Comparison of ENCODE assay signal across 8 cellular contexts in genomic region chr11:73759520-73760065, GRCh38. TPM values are rescaled to one million over a fixed set of nuclear protein-coding genes. Genes with fewer than 3 reads are reported as not detected.
DNase-seq lines count a peak whose midpoint lies in the region; ATAC-seq, FAIRE-seq and TF ChIP-seq lines count a peak whose summit lies in the region.

No MANE protein-coding gene starts in this region.

- H3K9me3 ChIP-seq in BE2C (no peaks in the 10 kb centered on the region), HUES6 (ENCODE audit: control insufficient read depth, insufficient read depth, low read depth, low read length) (no peaks in the 10 kb centered on the region), kidney (ENCODE audit: control insufficient read depth in 1 of 2, low read length in 2 of 2) (no peaks in the 10 kb centered on the region)

- H3K27ac ChIP-seq in HUES6 (ENCODE audit: low read depth, low read length), result peak overlapping the region; percentile 85; the same call in 1 of the 2 replicates
- H3K27ac ChIP-seq in kidney (ENCODE audit: low read depth in 2 of 2, low read length in 2 of 2), result peak overlapping the region; percentile 93 to 95

- ATAC-seq in HG03521 (IDR thresholded peaks at IDR 0.05; ENCODE audit: unreplicated experiment) (no peak), GM21360 (IDR thresholded peaks at IDR 0.05; ENCODE audit: unreplicated experiment) (no peak)

- H3K9ac ChIP-seq in HUES6 (ENCODE audit: low read length) (peak overlapping the region; percentile 93), kidney (ENCODE audit: low read length in 2 of 2) (peak overlapping the region; percentile 90 to 94)

- intact Hi-C loops in kidney (cut with DNase I), result no loop called here

- H3K4me1 ChIP-seq in BE2C (no peaks in the 10 kb centered on the region), HUES6 (ENCODE audit: control insufficient read depth, insufficient read depth, low read length) (peaks cover 12% of the 10 kb centered on the region; the same call in 1 of the 2 replicates), kidney (ENCODE audit: control insufficient read depth in 1 of 2, insufficient read depth in 1 of 2, low read depth in 1 of 2, low read length in 2 of 2) (peaks cover 7 to 14% of the 10 kb centered on the region in 2 donors)

- no peaks in the 10 kb centered on the region for H3K27me3 ChIP-seq in BE2C
- H3K27me3 ChIP-seq in HUES6 (ENCODE audit: control insufficient read depth, insufficient read depth, low read length), result no peaks in the 10 kb centered on the region

- DNase-seq in BE2C, result no peak
- DNase-seq in amniotic epithelial cell (ENCODE audit: low read depth), result peak; percentile 21
- DNase-seq in kidney, result no peak
- DNase-seq in stromal cell of bone marrow (ENCODE audit: low read depth), result peak; percentile 32
- DNase-seq in NCI-H774 (lab: John Stamatoyannopoulos, UW), result no peak

- TF ChIP-seq CTCF in BE2C (IDR thresholded peaks at IDR 0.05; ENCODE audit: low read depth, low read length), result peak; percentile 24
- TF ChIP-seq CTCF in kidney (IDR thresholded peaks at IDR 0.05; ENCODE audit: borderline replicate concordance, extremely low read depth, insufficient read depth), result no peak

- no peak for FAIRE-seq in kidney (lab: Jason Lieb, UNC)

- H3K36me3 ChIP-seq in BE2C (peaks cover 2% of the 10 kb centered on the region; the same call in 1 of the 2 replicates), HUES6 (ENCODE audit: control insufficient read depth, insufficient read depth, low read length) (no peaks in the 10 kb centered on the region), kidney (ENCODE audit: control insufficient read depth in 1 of 2, insufficient read depth in 2 of 2, low read length in 2 of 2) (no peaks in the 10 kb centered on the region)

- H3K4me3 ChIP-seq in BE2C (ENCODE audit: low read depth, low read length) (peak overlapping the region; percentile 96), HUES6 (ENCODE audit: low read depth, low read length) (peak overlapping the region; percentile 100), kidney (ENCODE audit: low read length in 2 of 2) (peak overlapping the region; percentile 73 to 74)

RNA-seq across cellular contexts. Expression of gene RAB6A, which starts 1.3 kb away (rescaled TPM):
- 50.7 TPM for polyA plus RNA-seq in BE2C (2012; ENCODE audit: insufficient read depth, insufficient read length, low read depth)
- total RNA-seq in kidney, result 138 TPM
- 61.0 TPM for polyA plus RNA-seq in kidney (ENCODE audit: insufficient read depth, low read depth, low replicate concordance)

RNA-seq across cellular contexts. Expression of gene MRPL48, which starts 28.1 kb away (rescaled TPM):
- 98.2 TPM for polyA plus RNA-seq in BE2C (2012; ENCODE audit: insufficient read depth, insufficient read length, low read depth)
- total RNA-seq in kidney, result 27.5 TPM
- 79.3 TPM for polyA plus RNA-seq in kidney (ENCODE audit: insufficient read depth, low read depth, low replicate concordance)

Comparison
In these comparisons a context has a peak if more than half of its experiments do, and no peak if none do; other contexts are left out.
1. DNase-seq: peak in amniotic epithelial cell (single experiment) and stromal cell of bone marrow (single experiment); none in BE2C (single experiment), kidney (single experiment) and NCI-H774 (single experiment).
2. Peak in every context shown above with its lines, with median percentiles within 50 percentile points of each other: H3K4me3 ChIP-seq.